In genomic region chr17:76243826-76244679, GRCh38 we compare ENCODE assay signal across 16 cellular contexts. TPM values are rescaled to one million over a fixed set of nuclear protein-coding genes. Genes with fewer than 3 reads are reported as not detected.
DNase-seq lines count a peak whose midpoint lies in the region; ATAC-seq and TF ChIP-seq lines count a peak whose summit lies in the region.
"Had no signal": no experiment of that assay in that cellular context is flagged by ENCODE, and none has a peak within 500 bp of the region (broad histone marks: within the 10 kb centered on the region; RNA-seq: fewer than 3 reads in every experiment).

No MANE protein-coding gene starts in this region.

- H3K9me3 Mint-ChIP-seq in activated naive CD8-positive, alpha-beta T cell (ENCODE audit: low read depth): no peaks in the 10 kb centered on the region
- H3K9me3 Mint-ChIP-seq in activated naive CD8-positive, alpha-beta T cell treated with anti-CD3 and anti-CD28 coated beads, Interleukin-2, amount 50 U/mL, for 24 hours: no peaks in the 10 kb centered on the region
- no peaks in the 10 kb centered on the region for H3K9me3 Mint-ChIP-seq in type B pancreatic cell

- no peaks in the 10 kb centered on the region for H3K36me3 Mint-ChIP-seq in activated naive CD8-positive, alpha-beta T cell
- no peaks in the 10 kb centered on the region for H3K36me3 Mint-ChIP-seq in activated naive CD8-positive, alpha-beta T cell treated with anti-CD3 and anti-CD28 coated beads, Interleukin-2, amount 50 U/mL, for 24 hours (ENCODE audit: low read depth)
- no peaks in the 10 kb centered on the region for H3K36me3 Mint-ChIP-seq in type B pancreatic cell

- no peak for TF ChIP-seq CTCF in foreskin fibroblast (IDR thresholded peaks at IDR 0.05; ENCODE audit: low read depth, low read length)
- TF ChIP-seq CTCF in type B pancreatic cell (conservative IDR thresholded peaks at IDR 0.05): no peak

- no peak overlapping the region for H3K4me3 ChIP-seq in foreskin fibroblast (ENCODE audit: low read depth in 1 of 2, low read length in 2 of 2)
- H3K4me3 ChIP-seq: gastrocnemius medialis, HAP-1, Peyer's patch had no signal

- H3K4me3 Mint-ChIP-seq in activated naive CD8-positive, alpha-beta T cell: peak overlapping the region; percentile 46
- H3K4me3 Mint-ChIP-seq in activated naive CD8-positive, alpha-beta T cell treated with anti-CD3 and anti-CD28 coated beads, Interleukin-2, amount 50 U/mL, for 24 hours: no peak overlapping the region
- peak overlapping the region; percentile 61 for H3K4me3 Mint-ChIP-seq in type B pancreatic cell

- no peak for ATAC-seq in activated naive CD8-positive, alpha-beta T cell treated with anti-CD3 and anti-CD28 coated beads, Interleukin-2, amount 50 U/mL, for 24 hours
- ATAC-seq: gastrocnemius medialis had no signal

- no peaks in the 10 kb centered on the region for H3K27me3 Mint-ChIP-seq in activated naive CD8-positive, alpha-beta T cell
- no peaks in the 10 kb centered on the region for H3K27me3 Mint-ChIP-seq in activated naive CD8-positive, alpha-beta T cell treated with anti-CD3 and anti-CD28 coated beads, Interleukin-2, amount 50 U/mL, for 24 hours
- H3K27me3 Mint-ChIP-seq in type B pancreatic cell: peaks cover 10% of the 10 kb centered on the region

- peak overlapping the region; percentile 46 for H3K27ac Mint-ChIP-seq in activated naive CD8-positive, alpha-beta T cell
- H3K27ac Mint-ChIP-seq in activated naive CD8-positive, alpha-beta T cell treated with anti-CD3 and anti-CD28 coated beads, Interleukin-2, amount 50 U/mL, for 24 hours: no peak overlapping the region
- H3K27ac Mint-ChIP-seq in type B pancreatic cell: no peak overlapping the region

- no peak for DNase-seq in activated naive CD8-positive, alpha-beta T cell treated with anti-CD3 and anti-CD28 coated beads, Interleukin-2, amount 50 U/mL, for 24 hours
- DNase-seq in Kasumi-1 (lab: John Stamatoyannopoulos, UW): peak; percentile 62 to 63
- peak; percentile 70 to 85 for DNase-seq in foreskin fibroblast
- peak; percentile 58 for DNase-seq in type B pancreatic cell (ENCODE audit: extremely low spot score, unreplicated experiment)
- no peak for DNase-seq in kidney glomerular epithelial cell (lab: John Stamatoyannopoulos, UW)
- DNase-seq in foreskin melanocyte: no peak
- no peak for DNase-seq in activated CD4-positive, alpha-beta T cell treated with anti-CD3 and anti-CD28 coated beads, Interleukin-2, amount 50 U/mL, for 1 hour
- DNase-seq: activated gamma-delta T cell treated with Interleukin-2 at 50 U/mL for 16 hours, DMS79 treated with DMSO at 0.1 percent for 48 hours, NCI-H187 treated with DMSO at 0.1 percent for 48 hours, NCI-H524 treated with DMSO at 0.1 percent for 48 hours, Peyer's patch, SW 1271 had no signal

- peaks cover 66% of the 10 kb centered on the region for H3K4me1 Mint-ChIP-seq in activated naive CD8-positive, alpha-beta T cell (ENCODE audit: low read depth)
- H3K4me1 Mint-ChIP-seq in activated naive CD8-positive, alpha-beta T cell treated with anti-CD3 and anti-CD28 coated beads, Interleukin-2, amount 50 U/mL, for 24 hours: peaks cover 70% of the 10 kb centered on the region
- H3K4me1 Mint-ChIP-seq in type B pancreatic cell (ENCODE audit: unreplicated experiment): peaks cover 38% of the 10 kb centered on the region

RNA-seq across cellular contexts. Expression of gene RNF157, which starts 3.8 kb away (rescaled TPM):
- 5.4 and 27.0 TPM in 2 replicates for total RNA-seq in type B pancreatic cell (ENCODE audit: low replicate concordance)

RNA-seq across cellular contexts. Expression of gene UBALD2, which starts 21.1 kb away (rescaled TPM):
- total RNA-seq in type B pancreatic cell (ENCODE audit: low replicate concordance): 46.9 and 53.1 TPM in 2 replicates

Comparison
In these comparisons a context has a peak if more than half of its experiments do, and no peak if none do; other contexts are left out.
1. DNase-seq: peak in Kasumi-1 (2 of 2), foreskin fibroblast (2 of 2) and type B pancreatic cell (single experiment); none in activated naive CD8-positive, alpha-beta T cell treated with anti-CD3 and anti-CD28 coated beads, Interleukin-2, amount 50 U/mL, for 24 hours (single experiment), kidney glomerular epithelial cell (single experiment), foreskin melanocyte (single experiment) and activated CD4-positive, alpha-beta T cell treated with anti-CD3 and anti-CD28 coated beads, Interleukin-2, amount 50 U/mL, for 1 hour (single experiment).